19 cellular contexts compared by ENCODE assay signal in the genomic region with DNA sequence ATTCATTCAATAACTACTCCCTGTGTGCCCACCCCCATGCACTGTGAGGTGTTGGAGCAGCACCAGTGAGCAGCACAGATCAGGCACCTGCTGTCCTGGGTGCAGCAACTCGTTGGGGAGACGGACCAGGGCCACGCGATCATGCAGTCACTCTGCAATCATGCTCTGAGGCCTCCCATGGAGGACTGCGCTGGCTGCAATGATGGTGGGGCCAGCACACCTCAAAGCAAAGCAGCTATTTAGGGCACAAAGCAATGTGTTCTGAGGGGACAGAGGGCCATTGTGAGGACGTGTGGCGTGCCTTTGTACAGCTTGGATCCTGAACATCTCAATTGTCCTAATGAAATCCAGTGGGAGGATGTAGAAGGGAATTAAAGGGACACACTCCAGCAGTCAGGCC. TPM values are rescaled to one million over a fixed set of nuclear protein-coding genes. Genes with fewer than 3 reads are reported as not detected.
DNase-seq lines count a peak whose midpoint lies in the region; ATAC-seq and FAIRE-seq lines count a peak whose summit lies in the region.
"Had no signal": no experiment of that assay in that cellular context is flagged by ENCODE, and none has a peak within 500 bp of the region (broad histone marks: within the 10 kb centered on the region; RNA-seq: fewer than 3 reads in every experiment).

No MANE protein-coding gene starts in this region.

- DNase-seq in activated effector memory CD4-positive, alpha-beta T cell treated with anti-CD3 and anti-CD28 coated beads, Interleukin-2, amount 50 U/mL, for 16 hours: peak; percentile 46
- no peak for DNase-seq in activated effector memory CD4-positive, alpha-beta T cell treated with Interleukin-2 at 50 U/mL for 16 hours
- DNase-seq in head of caudate nucleus: peak in 35 of 42 donors; percentile 22 to 87 (median 58)
- peak in 37 of 56 donors; percentile 9 to 81 (median 51) for DNase-seq in nucleus accumbens (lab: John Stamatoyannopoulos, UW)
- DNase-seq in activated T-cell treated with anti-CD3 and anti-CD28 coated beads, Interleukin-2, amount 50 U/mL, for 72 hours: no peak
- no peak for DNase-seq in GM19239 (ENCODE audit: insufficient read length, low spot score)
- DNase-seq: DMS79, GM23248, NCI-H1048, NCI-H1436 treated with DMSO at 0.1 percent for 48 hours, NCI-H2029 treated with DMSO at 0.1 percent for 48 hours, NCI-H510A had no signal

- H3K27me3 Mint-ChIP-seq in activated T-cell treated with anti-CD3 and anti-CD28 coated beads, Interleukin-2, amount 50 U/mL, for 72 hours (ENCODE audit: low read depth): no peaks in the 10 kb centered on the region
- H3K27me3 Mint-ChIP-seq: CD8-positive, alpha-beta memory T cell had no signal

- no peak for ATAC-seq in activated T-cell treated with anti-CD3 and anti-CD28 coated beads, Interleukin-2, amount 50 U/mL, for 72 hours (replicated peaks in 1 of 2)
- ATAC-seq in GM18519 (IDR thresholded peaks at IDR 0.05; ENCODE audit: low FRiP score, unreplicated experiment): no peak
- ATAC-seq: HepG2 had no signal

- no peaks in the 10 kb centered on the region for H3K36me3 Mint-ChIP-seq in activated T-cell treated with anti-CD3 and anti-CD28 coated beads, Interleukin-2, amount 50 U/mL, for 72 hours (ENCODE audit: insufficient read depth in 2 of 2)

- H3K9me3 Mint-ChIP-seq in activated T-cell treated with anti-CD3 and anti-CD28 coated beads, Interleukin-2, amount 50 U/mL, for 72 hours: no peaks in the 10 kb centered on the region

- peak overlapping the region; percentile 91 for H3K27ac ChIP-seq in temporal lobe (ENCODE audit: low read depth, low read length)
- H3K27ac ChIP-seq: BLaER1, GM23248, KMS-11 had no signal

- no peak for FAIRE-seq in GM19239 (lab: Jason Lieb, UNC)
- FAIRE-seq: D721Med, HepG2 had no signal

- intact Hi-C loops in head of caudate nucleus (cut with DNase I): no loop called here

- peaks cover 26% of the 10 kb centered on the region for H3K4me1 Mint-ChIP-seq in activated T-cell treated with anti-CD3 and anti-CD28 coated beads, Interleukin-2, amount 50 U/mL, for 72 hours (ENCODE audit: low read depth)

- H3K27ac Mint-ChIP-seq in activated T-cell treated with anti-CD3 and anti-CD28 coated beads, Interleukin-2, amount 50 U/mL, for 72 hours: no peak overlapping the region

- H3K4me3 Mint-ChIP-seq in activated T-cell treated with anti-CD3 and anti-CD28 coated beads, Interleukin-2, amount 50 U/mL, for 72 hours: no peak overlapping the region

RNA-seq across cellular contexts. Expression of gene MPC1, which starts 41.0 kb away (rescaled TPM):
- 33.9 TPM for total RNA-seq in temporal lobe
- 10 to 100 TPM; 23.6 to 26.8 TPM for total RNA-seq in activated T-cell treated with anti-CD3 and anti-CD28 coated beads, Interleukin-2, amount 50 U/mL, for 72 hours

Comparison
In these comparisons a context has a peak if more than half of its experiments do, and no peak if none do; other contexts are left out.
1. DNase-seq: peak in activated effector memory CD4-positive, alpha-beta T cell treated with anti-CD3 and anti-CD28 coated beads, Interleukin-2, amount 50 U/mL, for 16 hours (single experiment), head of caudate nucleus (35 of 42) and nucleus accumbens (37 of 56); none in activated effector memory CD4-positive, alpha-beta T cell treated with Interleukin-2 at 50 U/mL for 16 hours (single experiment), activated T-cell treated with anti-CD3 and anti-CD28 coated beads, Interleukin-2, amount 50 U/mL, for 72 hours (0 of 2) and GM19239 (single experiment).